ENCODE assay signal across 8 cellular contexts in genomic region chr12:104720346-104721064, GRCh38.
A peak's percentile ranks its signal among the peaks of the same experiment; 100 is the strongest.
DNase-seq lines count a peak whose midpoint lies in the region; ATAC-seq and TF ChIP-seq lines count a peak whose summit lies in the region.

No MANE protein-coding gene starts in this region.

- WGBS in urinary bladder, result 55% methylated on average over 29 of the region's 29 CpGs

- peaks cover 64% of the 10 kb centered on the region for H3K4me1 Mint-ChIP-seq in activated CD4-positive, alpha-beta T cell treated with anti-CD3 and anti-CD28 coated beads, Interleukin-2, amount 10 ng/mL, durations not matched to agents 7 days and 5 days
- H3K4me1 Mint-ChIP-seq in effector memory CD8-positive, alpha-beta T cell (ENCODE audit: low read depth in 2 of 2), result peaks cover 58 to 74% of the 10 kb centered on the region in 2 donors

- H3K36me3 Mint-ChIP-seq in activated CD4-positive, alpha-beta T cell treated with anti-CD3 and anti-CD28 coated beads, Interleukin-2, amount 10 ng/mL, durations not matched to agents 7 days and 5 days (ENCODE audit: low read depth), result peaks cover 7% of the 10 kb centered on the region
- peaks cover 21% of the 10 kb centered on the region for H3K36me3 Mint-ChIP-seq in effector memory CD8-positive, alpha-beta T cell (ENCODE audit: insufficient read depth)

- H3K4me2 ChIP-seq in parathyroid adenoma (ENCODE audit: low read length), result peak overlapping the region; percentile 13

- no peak for TF ChIP-seq CTCF in parathyroid adenoma (IDR thresholded peaks at IDR 0.05)

- H3K79me2 ChIP-seq in parathyroid adenoma, result no peaks in the 10 kb centered on the region

- H3K9me3 ChIP-seq in parathyroid adenoma (ENCODE audit: control insufficient read depth, low read length), result no peaks in the 10 kb centered on the region

- no peaks in the 10 kb centered on the region for H3K9me3 Mint-ChIP-seq in activated CD4-positive, alpha-beta T cell treated with anti-CD3 and anti-CD28 coated beads, Interleukin-2, amount 10 ng/mL, durations not matched to agents 7 days and 5 days
- H3K9me3 Mint-ChIP-seq in effector memory CD8-positive, alpha-beta T cell, result no peaks in the 10 kb centered on the region

- CTCF ChIA-PET in activated CD4-positive, alpha-beta T cell treated with anti-CD3 and anti-CD28 coated beads, Interleukin-2, amount 10 ng/mL, durations not matched to agents 7 days and 5 days (lab: Charles Lee), result interaction anchor here (0.7 to 2.1 kb wide), 8 partner anchors 9 to 339 kb away, joined by 3 to 4 read pairs (median 4); no protein-coding TSS in a partner anchor

- H2AFZ ChIP-seq in parathyroid adenoma, result peak overlapping the region; percentile 3

- DNase-seq in H7 (peak; percentile 57), DMS79 (lab: John Stamatoyannopoulos, UW) (no peak), OCI-M2 (lab: John Stamatoyannopoulos, UW; ENCODE audit: unreplicated experiment) (no peak)
- DNase-seq in activated CD4-positive, alpha-beta T cell treated with anti-CD3 and anti-CD28 coated beads, Interleukin-2, amount 10 ng/mL, durations not matched to agents 7 days and 5 days, result peak; percentile 83
- DNase-seq in effector memory CD8-positive, alpha-beta T cell, result peak; percentile 58 to 63 (median 63)

- H3K36me3 ChIP-seq in H7 (replicated peaks; ENCODE audit: control insufficient read depth, insufficient read depth, low read length) (no peaks in the 10 kb centered on the region), parathyroid adenoma (ENCODE audit: control insufficient read depth, insufficient read depth, low read length) (no peaks in the 10 kb centered on the region), urinary bladder (ENCODE audit: insufficient read depth) (no peaks in the 10 kb centered on the region)

- H3K27me3 Mint-ChIP-seq in activated CD4-positive, alpha-beta T cell treated with anti-CD3 and anti-CD28 coated beads, Interleukin-2, amount 10 ng/mL, durations not matched to agents 7 days and 5 days, result no peaks in the 10 kb centered on the region
- H3K27me3 Mint-ChIP-seq in effector memory CD8-positive, alpha-beta T cell, result no peaks in the 10 kb centered on the region

- H3K27ac ChIP-seq in parathyroid adenoma, result peak overlapping the region; percentile 22
- H3K27ac ChIP-seq in urinary bladder (ENCODE audit: low read depth), result peak overlapping the region; percentile 84

- H3K4me1 ChIP-seq in parathyroid adenoma (no peaks in the 10 kb centered on the region), urinary bladder (ENCODE audit: insufficient read depth) (no peaks in the 10 kb centered on the region)

- ATAC-seq in effector memory CD8-positive, alpha-beta T cell (replicated peaks), result peak; percentile 83
- ATAC-seq in GM19328 (IDR thresholded peaks at IDR 0.05; ENCODE audit: unreplicated experiment), result no peak

- peak overlapping the region; percentile 61 for H3K4me3 Mint-ChIP-seq in activated CD4-positive, alpha-beta T cell treated with anti-CD3 and anti-CD28 coated beads, Interleukin-2, amount 10 ng/mL, durations not matched to agents 7 days and 5 days
- peak overlapping the region; percentile 75 to 85 for H3K4me3 Mint-ChIP-seq in effector memory CD8-positive, alpha-beta T cell

- H3K27ac Mint-ChIP-seq in activated CD4-positive, alpha-beta T cell treated with anti-CD3 and anti-CD28 coated beads, Interleukin-2, amount 10 ng/mL, durations not matched to agents 7 days and 5 days, result peak overlapping the region; percentile 94
- peak overlapping the region; percentile 95 to 99 for H3K27ac Mint-ChIP-seq in effector memory CD8-positive, alpha-beta T cell

- H3K9ac ChIP-seq in parathyroid adenoma, result no peak overlapping the region

- H3K4me3 ChIP-seq in H7 (ENCODE audit: insufficient read depth, low read depth, low read length) (no peak overlapping the region), parathyroid adenoma (ENCODE audit: low read depth, low read length) (peak overlapping the region; percentile 19), urinary bladder (ENCODE audit: low read depth, low read length) (peak overlapping the region; percentile 9)

- POLR2A ChIA-PET in activated CD4-positive, alpha-beta T cell treated with anti-CD3 and anti-CD28 coated beads, Interleukin-2, amount 10 ng/mL, durations not matched to agents 7 days and 5 days (lab: Charles Lee), result interaction anchor here (0.7 kb wide), 1 partner anchor 217 kb away, joined by 6 read pairs; no protein-coding TSS in a partner anchor

- H3K27me3 ChIP-seq in H7 (ENCODE audit: control insufficient read depth, insufficient read depth, low read length) (no peaks in the 10 kb centered on the region), parathyroid adenoma (ENCODE audit: control insufficient read depth, insufficient read depth, low read length) (no peaks in the 10 kb centered on the region)

Comparison
In these comparisons a context has a peak if more than half of its experiments do, and no peak if none do; other contexts are left out.
1. DNase-seq: peak in H7 (single experiment), activated CD4-positive, alpha-beta T cell treated with anti-CD3 and anti-CD28 coated beads, Interleukin-2, amount 10 ng/mL, durations not matched to agents 7 days and 5 days (single experiment) and effector memory CD8-positive, alpha-beta T cell (3 of 3); none in DMS79 (single experiment) and OCI-M2 (single experiment).